Comparison of ENCODE assay signal across 10 cellular contexts in the genomic region with DNA sequence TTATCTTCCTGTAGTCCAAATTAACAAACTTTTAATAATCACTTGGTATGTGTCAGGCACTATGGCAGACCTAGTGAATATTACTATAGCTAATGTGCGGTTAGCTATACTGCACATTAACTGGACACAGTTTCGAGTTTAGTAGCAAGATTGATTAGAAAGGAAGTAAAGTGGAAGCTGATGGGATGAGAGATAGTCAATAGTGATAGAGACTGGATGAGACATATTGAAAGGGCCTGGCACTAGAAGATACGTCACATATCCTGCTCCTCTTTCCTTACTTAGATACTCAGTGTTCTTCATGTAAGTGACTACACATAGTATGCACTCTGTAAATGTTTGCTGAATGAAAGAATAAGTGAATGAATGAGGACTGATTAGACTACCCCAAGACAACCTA. TPM values are rescaled to one million over a fixed set of nuclear protein-coding genes. Genes with fewer than 3 reads are reported as not detected.
A peak's percentile ranks its signal among the peaks of the same experiment; 100 is the strongest.
DNase-seq lines count a peak whose midpoint lies in the region; ATAC-seq and TF ChIP-seq lines count a peak whose summit lies in the region.
"Had no signal": no experiment of that assay in that cellular context is flagged by ENCODE, and none has a peak within 500 bp of the region (broad histone marks: within the 10 kb centered on the region; RNA-seq: fewer than 3 reads in every experiment).

No MANE protein-coding gene starts in this region.

- CTCF ChIA-PET in MCF 10A (lab: Yijun Ruan, JAX), result interaction anchor here (0.5 to 0.7 kb wide), 2 partner anchors 29 to 1104 kb away, joined by 3 to 5 read pairs; no protein-coding TSS in a partner anchor

- intact Hi-C loops in MCF 10A (cut with micrococcal nuclease), result loop anchor here (10.0 kb wide), 1 partner anchor 237 kb away; no protein-coding TSS in a partner anchor

- POLR2A ChIA-PET in MCF 10A (lab: Yijun Ruan, JAX), result interaction anchor here (1.3 kb wide), 1 partner anchor 10 kb away, joined by 5 read pairs; no protein-coding TSS in a partner anchor

- peak overlapping the region; percentile 91 for H3K27ac Mint-ChIP-seq in T-helper 2 cell treated with Interferon-gamma antibody and Interleukin-4, amounts not matched to agents 5 μg/mL and 100 μg/mL, for 36 hours
- peak overlapping the region; percentile 17 for H3K27ac Mint-ChIP-seq in activated naive CD8-positive, alpha-beta T cell treated with anti-CD3 and anti-CD28 coated beads, Interleukin-2, amount 50 U/mL, for 24 hours
- H3K27ac Mint-ChIP-seq in nephron progenitor cell, result peak overlapping the region; percentile 24
- H3K27ac Mint-ChIP-seq in MCF 10A (ENCODE audit: low read depth, unreplicated experiment), result no peak overlapping the region
- H3K27ac Mint-ChIP-seq: GM23338 had no signal

- H3K9me3 Mint-ChIP-seq in T-helper 2 cell treated with Interferon-gamma antibody and Interleukin-4, amounts not matched to agents 5 μg/mL and 100 μg/mL, for 36 hours, result no peaks in the 10 kb centered on the region
- H3K9me3 Mint-ChIP-seq in activated naive CD8-positive, alpha-beta T cell treated with anti-CD3 and anti-CD28 coated beads, Interleukin-2, amount 50 U/mL, for 24 hours, result no peaks in the 10 kb centered on the region
- H3K9me3 Mint-ChIP-seq in nephron progenitor cell, result no peaks in the 10 kb centered on the region
- H3K9me3 Mint-ChIP-seq in MCF 10A (ENCODE audit: unreplicated experiment), result no peaks in the 10 kb centered on the region
- H3K9me3 Mint-ChIP-seq: GM23338 had no signal

- H3K4me1 Mint-ChIP-seq in T-helper 2 cell treated with Interferon-gamma antibody and Interleukin-4, amounts not matched to agents 5 μg/mL and 100 μg/mL, for 36 hours (ENCODE audit: low read depth), result peaks cover 50% of the 10 kb centered on the region
- H3K4me1 Mint-ChIP-seq in activated naive CD8-positive, alpha-beta T cell treated with anti-CD3 and anti-CD28 coated beads, Interleukin-2, amount 50 U/mL, for 24 hours, result peaks cover 47% of the 10 kb centered on the region
- H3K4me1 Mint-ChIP-seq in nephron progenitor cell (peaks cover 59% of the 10 kb centered on the region), MCF 10A (ENCODE audit: insufficient read depth, unreplicated experiment) (peaks cover 21% of the 10 kb centered on the region)

- DNase-seq in T-helper 2 cell treated with Interferon-gamma antibody and Interleukin-4, amounts not matched to agents 5 μg/mL and 100 μg/mL, for 36 hours (ENCODE audit: low spot score), result no peak
- DNase-seq in T-helper 2 cell (no peak), nephron progenitor cell (no peak), MCF 10A (ENCODE audit: unreplicated experiment) (no peak)
- no peak for DNase-seq in activated naive CD8-positive, alpha-beta T cell treated with anti-CD3 and anti-CD28 coated beads, Interleukin-2, amount 50 U/mL, for 24 hours
- DNase-seq: ovary had no signal

- peak; percentile 66 for ATAC-seq in GM19452 (IDR thresholded peaks at IDR 0.05; ENCODE audit: unreplicated experiment)
- no peak for ATAC-seq in activated naive CD8-positive, alpha-beta T cell treated with anti-CD3 and anti-CD28 coated beads, Interleukin-2, amount 50 U/mL, for 24 hours
- ATAC-seq in HG03521 (IDR thresholded peaks at IDR 0.05; ENCODE audit: unreplicated experiment), result no peak
- ATAC-seq in HG03108 (IDR thresholded peaks at IDR 0.05; ENCODE audit: unreplicated experiment), result no peak
- ATAC-seq: GM23338 had no signal

- TF ChIP-seq CTCF in nephron progenitor cell (IDR thresholded peaks at IDR 0.05) (no peak), MCF 10A (IDR thresholded peaks at IDR 0.05; ENCODE audit: unreplicated experiment) (no peak)

- H3K4me3 Mint-ChIP-seq in T-helper 2 cell treated with Interferon-gamma antibody and Interleukin-4, amounts not matched to agents 5 μg/mL and 100 μg/mL, for 36 hours, result peak overlapping the region; percentile 64
- no peak overlapping the region for H3K4me3 Mint-ChIP-seq in activated naive CD8-positive, alpha-beta T cell treated with anti-CD3 and anti-CD28 coated beads, Interleukin-2, amount 50 U/mL, for 24 hours
- H3K4me3 Mint-ChIP-seq in nephron progenitor cell (no peak overlapping the region), MCF 10A (ENCODE audit: unreplicated experiment) (no peak overlapping the region)
- H3K4me3 Mint-ChIP-seq: GM23338 had no signal

- peaks cover 36% of the 10 kb centered on the region for H3K36me3 Mint-ChIP-seq in T-helper 2 cell treated with Interferon-gamma antibody and Interleukin-4, amounts not matched to agents 5 μg/mL and 100 μg/mL, for 36 hours (ENCODE audit: low read depth)
- H3K36me3 Mint-ChIP-seq in activated naive CD8-positive, alpha-beta T cell treated with anti-CD3 and anti-CD28 coated beads, Interleukin-2, amount 50 U/mL, for 24 hours (ENCODE audit: low read depth), result peaks cover 30% of the 10 kb centered on the region
- H3K36me3 Mint-ChIP-seq in nephron progenitor cell (ENCODE audit: low read depth) (peaks cover 58% of the 10 kb centered on the region), MCF 10A (ENCODE audit: insufficient read depth, unreplicated experiment) (peaks cover 53% of the 10 kb centered on the region)

- H3K27me3 Mint-ChIP-seq in T-helper 2 cell treated with Interferon-gamma antibody and Interleukin-4, amounts not matched to agents 5 μg/mL and 100 μg/mL, for 36 hours (ENCODE audit: low read depth), result no peaks in the 10 kb centered on the region
- H3K27me3 Mint-ChIP-seq in activated naive CD8-positive, alpha-beta T cell treated with anti-CD3 and anti-CD28 coated beads, Interleukin-2, amount 50 U/mL, for 24 hours, result no peaks in the 10 kb centered on the region
- H3K27me3 Mint-ChIP-seq in nephron progenitor cell (ENCODE audit: low read depth, poor library complexity) (no peaks in the 10 kb centered on the region), MCF 10A (ENCODE audit: insufficient read depth, unreplicated experiment) (no peaks in the 10 kb centered on the region)

- no TSS peak for BruUV-seq in MCF 10A (replicated peaks; lab: Mats Ljungman, UMichigan)

RNA-seq across cellular contexts. Expression of gene TBK1, which starts 5.5 kb away (rescaled TPM):
- total RNA-seq in MCF 10A (2022), result 19.6 and 23.0 TPM in 2 replicates

RNA-seq across cellular contexts. Expression of gene XPOT, which starts 53.3 kb away (rescaled TPM):
- total RNA-seq in MCF 10A (2022), result 261 and 298 TPM in 2 replicates
